8 cellular contexts compared by ENCODE assay signal in genomic region chr11:17479284-17480214, GRCh38. TPM values are rescaled to one million over a fixed set of nuclear protein-coding genes. Genes with fewer than 3 reads are reported as not detected.
A peak's percentile ranks its signal among the peaks of the same experiment; 100 is the strongest.
DNase-seq lines count a peak whose midpoint lies in the region; ATAC-seq, FAIRE-seq and TF ChIP-seq lines count a peak whose summit lies in the region.

No MANE protein-coding gene starts in this region.

- no peak overlapping the region for H3K4me2 ChIP-seq in K562 (ENCODE audit: insufficient read depth, low read length)

- TF ChIP-seq RAD21 in K562 (CRISPR knock-in tag; conservative IDR thresholded peaks at IDR 0.05 in 1 of 2, IDR thresholded peaks at IDR 0.05 in 1 of 2) = no peak

- H3K36me3 ChIP-seq in K562 (ENCODE audit: control insufficient read depth, insufficient read depth, low read length) = no peaks in the 10 kb centered on the region

- no peak overlapping the region for H3K9ac ChIP-seq in K562 (ENCODE audit: insufficient read depth in 1 of 2, low read depth in 2 of 2, low read length in 2 of 2)

- peaks cover 63% of the 10 kb centered on the region for H3K27me3 Mint-ChIP-seq in activated T-helper 2 cell treated with anti-CD3 and anti-CD28 coated beads, Interferon-gamma antibody, Interleukin-2, Interleukin-4, amounts not matched to agents 10 μg/mL and 5 μg/mL and 100 μg/mL, durations not matched to agents 14 hours and 24 hours and 36 hours (ENCODE audit: low read depth)

- peaks cover 0 to 8% of the 10 kb centered on the region in 2 experiments; a peak in 1 of 5 replicates for H3K4me1 ChIP-seq in K562 (replicated peaks in 1 of 2; ENCODE audit: control insufficient read depth in 2 of 2, insufficient read depth in 2 of 2, low read length in 2 of 2)

- no peaks in the 10 kb centered on the region for H3K79me2 ChIP-seq in K562 (ENCODE audit: control insufficient read depth, insufficient read depth, low read length)

- in situ Hi-C loops in K562 (cut with MboI) = no loop called here

- FAIRE-seq in K562 (lab: Jason Lieb, UNC) = peak; percentile 60

- DNase-seq in Ammon's horn (ENCODE audit: low spot score) (peak; percentile 42), M059J (ENCODE audit: low read depth) (peak; percentile 16), K562 (ENCODE audit: extremely low read depth in 1 of 4, low spot score in 3 of 4) (peak; percentile 39 to 68 (median 62)), left colon (peak; percentile 33 to 56), SIG-M5 treated with dmso at 0.1 percent for 504 hours (lab: John Stamatoyannopoulos, UW; ENCODE audit: unreplicated experiment) (no peak)
- DNase-seq in stimulated activated CD8-positive, alpha-beta memory T cell treated with anti-CD3 and anti-CD28 coated beads, Interleukin-4, amount 100 ng/mL, for 48 hours = no peak
- no peak for DNase-seq in activated T-helper 2 cell treated with anti-CD3 and anti-CD28 coated beads, Interferon-gamma antibody, Interleukin-2, Interleukin-4, amounts not matched to agents 10 μg/mL and 5 μg/mL and 100 μg/mL, durations not matched to agents 14 hours and 24 hours and 36 hours (ENCODE audit: low spot score)

- H3K27ac ChIP-seq in K562 (ENCODE audit: extremely low read depth, low read depth, low read length) = no peak overlapping the region

- H3K36me3 Mint-ChIP-seq in activated T-helper 2 cell treated with anti-CD3 and anti-CD28 coated beads, Interferon-gamma antibody, Interleukin-2, Interleukin-4, amounts not matched to agents 10 μg/mL and 5 μg/mL and 100 μg/mL, durations not matched to agents 14 hours and 24 hours and 36 hours (ENCODE audit: low read depth) = no peaks in the 10 kb centered on the region

- no TSS peak for BruUV-seq in K562 (replicated peaks; lab: Mats Ljungman, UMichigan)

- intact Hi-C loops in K562 (cut with micrococcal nuclease) (loop anchor here (1.0 kb wide), 1 partner anchor 90 kb away; no protein-coding TSS in a partner anchor), left colon (cut with DNase I, micrococcal nuclease) (no loop called here)
- intact Hi-C loops in activated T-helper 2 cell treated with anti-CD3 and anti-CD28 coated beads, Interferon-gamma antibody, Interleukin-2, Interleukin-4, amounts not matched to agents 10 μg/mL and 5 μg/mL and 100 μg/mL, durations not matched to agents 14 hours and 24 hours and 36 hours (cut with micrococcal nuclease) = no loop called here

- no peak overlapping the region for H3K4me3 Mint-ChIP-seq in activated T-helper 2 cell treated with anti-CD3 and anti-CD28 coated beads, Interferon-gamma antibody, Interleukin-2, Interleukin-4, amounts not matched to agents 10 μg/mL and 5 μg/mL and 100 μg/mL, durations not matched to agents 14 hours and 24 hours and 36 hours (ENCODE audit: low read depth)

- H4K20me1 ChIP-seq in K562 (replicated peaks; ENCODE audit: control insufficient read depth, insufficient read depth, low read length) = no peaks in the 10 kb centered on the region

- ATAC-seq in K562 = peak; percentile 91
- ATAC-seq in left colon = peak; percentile 91
- no peak for ATAC-seq in GM19351 (IDR thresholded peaks at IDR 0.05; ENCODE audit: unreplicated experiment)

- H3K9me1 ChIP-seq in K562 (ENCODE audit: control insufficient read depth, insufficient read depth, low read length) = no peaks in the 10 kb centered on the region

- no peak for TF ChIP-seq EP300 in K562 (IDR thresholded peaks at IDR 0.05; ENCODE audit: low read length)

- peaks cover 5 to 46% of the 10 kb centered on the region in 2 experiments; a peak in 4 of 5 replicates for H3K27me3 ChIP-seq in K562 (ENCODE audit: control insufficient read depth in 2 of 2, insufficient read depth in 2 of 2, low read length in 2 of 2)

- under 1% methylated on average over 14 of the region's 14 CpGs for WGBS in K562 (ENCODE audit: insufficient coverage, low coverage, missing lambda C conversion rate)

- H3K27ac Mint-ChIP-seq in activated T-helper 2 cell treated with anti-CD3 and anti-CD28 coated beads, Interferon-gamma antibody, Interleukin-2, Interleukin-4, amounts not matched to agents 10 μg/mL and 5 μg/mL and 100 μg/mL, durations not matched to agents 14 hours and 24 hours and 36 hours = no peak overlapping the region

- no peak overlapping the region for H2AFZ ChIP-seq in K562 (ENCODE audit: low read depth, low read length)

- TF ChIP-seq POLR2A in K562 (conservative IDR thresholded peaks at IDR 0.05) = no peak

- H3K4me3 ChIP-seq in K562 = no peak overlapping the region

- no peaks in the 10 kb centered on the region for H3K9me3 ChIP-seq in K562 (replicated peaks; ENCODE audit: control insufficient read depth, insufficient read depth, low read depth, low read length)

- H3K9me3 Mint-ChIP-seq in activated T-helper 2 cell treated with anti-CD3 and anti-CD28 coated beads, Interferon-gamma antibody, Interleukin-2, Interleukin-4, amounts not matched to agents 10 μg/mL and 5 μg/mL and 100 μg/mL, durations not matched to agents 14 hours and 24 hours and 36 hours = peaks cover 5% of the 10 kb centered on the region

- CTCF ChIA-PET in K562 (lab: Yijun Ruan, JAX; ENCODE audit: low intra/inter-chr PET ratio) = no interaction called here

- H3K4me1 Mint-ChIP-seq in activated T-helper 2 cell treated with anti-CD3 and anti-CD28 coated beads, Interferon-gamma antibody, Interleukin-2, Interleukin-4, amounts not matched to agents 10 μg/mL and 5 μg/mL and 100 μg/mL, durations not matched to agents 14 hours and 24 hours and 36 hours (ENCODE audit: low read depth) = no peaks in the 10 kb centered on the region

- POLR2A ChIA-PET in K562 (lab: Yijun Ruan, JAX) = interaction anchor here (0.7 kb wide), 1 partner anchor 38 kb away, joined by 4 read pairs; no protein-coding TSS in a partner anchor

- no peak for TF ChIP-seq CTCF in K562 (IDR thresholded peaks at IDR 0.05 in 2 of 3, conservative IDR thresholded peaks at IDR 0.05 in 1 of 3; ENCODE audit: insufficient read depth in 2 of 3, low read depth in 1 of 3, low read length in 3 of 3)

TF ChIP-seq in K562, 482 proteins besides CTCF, POLR2A, EP300 and RAD21 (continues in another document):
- TF ChIP-seq ATF7 (IDR thresholded peaks at IDR 0.05) (0 out of 2 replicates have a peak, but pooled peaks have one; percentile 21), NEUROD1 (IDR thresholded peaks at IDR 0.05; ENCODE audit: borderline replicate concordance, low read depth, low read length, partially characterized antibody) (peak; percentile 60), RBFOX2 (IDR thresholded peaks at IDR 0.05; ENCODE audit: low read depth, low read length) (no peak), THRB (CRISPR knock-in tag; conservative IDR thresholded peaks at IDR 0.05) (no peak), ATF3 (IDR thresholded peaks at IDR 0.05) (peak; percentile 23; the same call in 1 of the 2 replicates), ATF3 (CRISPR knock-in tag; conservative IDR thresholded peaks at IDR 0.05) (no peak), SP1 (CRISPR knock-in tag; IDR thresholded peaks at IDR 0.05) (no peak), JUNB (CRISPR knock-in tag; conservative IDR thresholded peaks at IDR 0.05) (no peak)

RNA-seq across cellular contexts. Expression of gene ABCC8, which starts 2.9 kb away (rescaled TPM):
- total RNA-seq in M059J (2014; rRNA removed; shearing (Covaris generic)) = not detected in 2 replicates
- not detected in 2 replicates for total RNA-seq in K562 (2011; cell fraction: chromatin; rRNA removed; ENCODE audit: low replicate concordance)
- not detected in 2 replicates for total RNA-seq in K562 (2011; cell fraction: nucleolus; rRNA removed)
- not detected in 2 replicates for total RNA-seq in K562 (2011; cell fraction: nucleoplasm; rRNA removed)
- total RNA-seq in K562 (2014; rRNA removed) (not detected in 2 replicates), K562 (2014; rRNA removed; fragmentation: Illumina TruSeq; extraction: Trizol) (not detected in 2 replicates), K562 (2015; rRNA removed; fragmentation: Illumina TruSeq; extraction: Trizol) (not detected in 2 replicates), K562 (2021) (0.27 TPM in 1 of 2 replicates, not detected in the other), left colon (1 to 10 TPM; 4.1 to 5.1 TPM)
- polyA plus RNA-seq in K562 (2011; rRNA removed) (not detected in 2 replicates), K562 (2014; fragmentation: Illumina TruSeq; extraction: Trizol) (not detected in 2 replicates), K562 (2014; fragmentation: Nextera tagmentation; extraction: Ambion mirVana) (not detected), K562 (2014; rRNA removed) (not detected in 2 replicates)
- polyA plus RNA-seq in K562 (2011; cell fraction: cytosol; rRNA removed) = 0.03 TPM in 1 of 2 replicates, not detected in the other
- polyA plus RNA-seq in K562 (2011; cell fraction: nucleus; rRNA removed) = 0.17 TPM in 1 of 2 replicates, not detected in the other
- polyA plus RNA-seq in K562 (2012) = 0.47 TPM in 1 of 2 replicates, not detected in the other
- not detected in 2 replicates for polyA minus RNA-seq in K562 (2011; rRNA and poly(A)+ RNA removed)
- not detected in 2 replicates for polyA minus RNA-seq in K562 (2011; cell fraction: cytosol; rRNA and poly(A)+ RNA removed)
- polyA minus RNA-seq in K562 (2011; cell fraction: nucleus; rRNA and poly(A)+ RNA removed) = not detected in 2 replicates
- total RNA-seq in activated T-helper 2 cell treated with anti-CD3 and anti-CD28 coated beads, Interferon-gamma antibody, Interleukin-2, Interleukin-4, amounts not matched to agents 10 μg/mL and 5 μg/mL and 100 μg/mL, durations not matched to agents 14 hours and 24 hours and 36 hours = 0.30 TPM in 1 of 2 replicates, not detected in the other

Comparison
In these comparisons a context has a peak if more than half of its experiments do, and no peak if none do; other contexts are left out.
1. DNase-seq: peak in Ammon's horn (single experiment), M059J (single experiment), K562 (4 of 4) and left colon (2 of 2); none in SIG-M5 treated with dmso at 0.1 percent for 504 hours (single experiment), stimulated activated CD8-positive, alpha-beta memory T cell treated with anti-CD3 and anti-CD28 coated beads, Interleukin-4, amount 100 ng/mL, for 48 hours (single experiment) and activated T-helper 2 cell treated with anti-CD3 and anti-CD28 coated beads, Interferon-gamma antibody, Interleukin-2, Interleukin-4, amounts not matched to agents 10 μg/mL and 5 μg/mL and 100 μg/mL, durations not matched to agents 14 hours and 24 hours and 36 hours (single experiment).